In genomic region chr10:132535065-132535651, GRCh38 we compare ENCODE assay signal across 1 cellular context.
TF ChIP-seq lines count a peak whose summit lies in the region.

No MANE protein-coding gene starts in this region.

TF ChIP-seq in IMR-90, 13 proteins besides CTCF, POLR2A, EP300 and RAD21:
- TF ChIP-seq MXI1 (IDR thresholded peaks at IDR 0.05; ENCODE audit: borderline replicate concordance, low read depth, low read length) (no peak), CHD1 (IDR thresholded peaks at IDR 0.05; ENCODE audit: low read depth, low read length) (no peak), MAZ (IDR thresholded peaks at IDR 0.05; ENCODE audit: borderline replicate concordance, low read depth, low read length) (no peak), FOS (IDR thresholded peaks at IDR 0.05; ENCODE audit: low read depth, low read length) (no peak), CEBPB (IDR thresholded peaks at IDR 0.05; ENCODE audit: low read depth, low read length) (no peak), ELK1 (IDR thresholded peaks at IDR 0.05; ENCODE audit: borderline replicate concordance, low read depth, low read length) (no peak)
